Comparison of ENCODE assay signal across 8 cellular contexts in genomic region chr10:99711129-99711719, GRCh38. TPM values are rescaled to one million over a fixed set of nuclear protein-coding genes. Genes with fewer than 3 reads are reported as not detected.
DNase-seq lines count a peak whose midpoint lies in the region; ATAC-seq and TF ChIP-seq lines count a peak whose summit lies in the region.

No MANE protein-coding gene starts in this region.

- H3K9me3 ChIP-seq in T-helper 17 cell (ENCODE audit: control insufficient read depth, low read length, poor library complexity, severe bottlenecking), result no peaks in the 10 kb centered on the region

- H3K27ac Mint-ChIP-seq in T-helper 17 cell (peak overlapping the region; percentile 27), nephron progenitor cell (no peak overlapping the region)

- H3K4me1 Mint-ChIP-seq in T-helper 17 cell (peaks cover 8% of the 10 kb centered on the region), nephron progenitor cell (no peaks in the 10 kb centered on the region)

- H3K9me3 Mint-ChIP-seq in nephron progenitor cell, result no peaks in the 10 kb centered on the region

- peak; percentile 34 for TF ChIP-seq CTCF in nephron progenitor cell (IDR thresholded peaks at IDR 0.05)

- H3K27me3 Mint-ChIP-seq in T-helper 17 cell, result no peaks in the 10 kb centered on the region
- no peaks in the 10 kb centered on the region for H3K27me3 Mint-ChIP-seq in nephron progenitor cell (ENCODE audit: low read depth, poor library complexity)

- no peak for TF ChIP-seq POLR2A in erythroblast (IDR thresholded peaks at IDR 0.05; ENCODE audit: low read length)

- DNase-seq in AG20443 (ENCODE audit: low spot score) (peak; percentile 57), GM03348 (ENCODE audit: low spot score) (peak; percentile 63), HT-29 (ENCODE audit: low spot score) (peak; percentile 60), T-helper 17 cell (no peak), erythroblast (lab: John Stamatoyannopoulos, UW) (peak; percentile 81 to 89), nephron progenitor cell (peak; percentile 12), UCSD-AML1 (lab: John Stamatoyannopoulos, UW; ENCODE audit: unreplicated experiment) (no peak)

- H3K36me3 Mint-ChIP-seq in T-helper 17 cell (ENCODE audit: low read depth), result peaks cover 6% of the 10 kb centered on the region
- peaks cover 43% of the 10 kb centered on the region for H3K36me3 Mint-ChIP-seq in nephron progenitor cell (ENCODE audit: low read depth)

- ATAC-seq in T-helper 17 cell (peak; percentile 72), HG03442 (IDR thresholded peaks at IDR 0.05; ENCODE audit: unreplicated experiment) (no peak)

- H3K4me3 Mint-ChIP-seq in T-helper 17 cell, result no peak overlapping the region
- no peak overlapping the region for H3K4me3 Mint-ChIP-seq in nephron progenitor cell

RNA-seq across cellular contexts. Expression of gene COX15, which starts 20.7 kb away (rescaled TPM):
- 18.2 and 20.1 TPM in 2 replicates for total RNA-seq in HT-29 (2014; rRNA removed; shearing (Covaris generic))
- 10 to 100 TPM; 16.3 to 16.6 TPM for total RNA-seq in T-helper 17 cell

RNA-seq across cellular contexts. Expression of gene CUTC, which starts 20.8 kb away (rescaled TPM):
- 7.1 and 8.1 TPM in 2 replicates for total RNA-seq in HT-29 (2014; rRNA removed; shearing (Covaris generic))
- 10 to 100 TPM; 17.1 to 17.6 TPM for total RNA-seq in T-helper 17 cell

RNA-seq across cellular contexts. Expression of gene ENTPD7, which starts 51.9 kb away (rescaled TPM):
- 8.5 and 8.9 TPM in 2 replicates for total RNA-seq in HT-29 (2014; rRNA removed; shearing (Covaris generic))
- 1 to 10 TPM; 2.6 to 3.1 TPM for total RNA-seq in T-helper 17 cell

Comparison
In these comparisons a context has a peak if more than half of its experiments do, and no peak if none do; other contexts are left out.
1. DNase-seq: peak in AG20443 (single experiment), GM03348 (single experiment), HT-29 (single experiment), erythroblast (2 of 2) and nephron progenitor cell (single experiment); none in T-helper 17 cell (0 of 3) and UCSD-AML1 (single experiment).